ENCODE assay signal across 24 cellular contexts in the genomic region with DNA sequence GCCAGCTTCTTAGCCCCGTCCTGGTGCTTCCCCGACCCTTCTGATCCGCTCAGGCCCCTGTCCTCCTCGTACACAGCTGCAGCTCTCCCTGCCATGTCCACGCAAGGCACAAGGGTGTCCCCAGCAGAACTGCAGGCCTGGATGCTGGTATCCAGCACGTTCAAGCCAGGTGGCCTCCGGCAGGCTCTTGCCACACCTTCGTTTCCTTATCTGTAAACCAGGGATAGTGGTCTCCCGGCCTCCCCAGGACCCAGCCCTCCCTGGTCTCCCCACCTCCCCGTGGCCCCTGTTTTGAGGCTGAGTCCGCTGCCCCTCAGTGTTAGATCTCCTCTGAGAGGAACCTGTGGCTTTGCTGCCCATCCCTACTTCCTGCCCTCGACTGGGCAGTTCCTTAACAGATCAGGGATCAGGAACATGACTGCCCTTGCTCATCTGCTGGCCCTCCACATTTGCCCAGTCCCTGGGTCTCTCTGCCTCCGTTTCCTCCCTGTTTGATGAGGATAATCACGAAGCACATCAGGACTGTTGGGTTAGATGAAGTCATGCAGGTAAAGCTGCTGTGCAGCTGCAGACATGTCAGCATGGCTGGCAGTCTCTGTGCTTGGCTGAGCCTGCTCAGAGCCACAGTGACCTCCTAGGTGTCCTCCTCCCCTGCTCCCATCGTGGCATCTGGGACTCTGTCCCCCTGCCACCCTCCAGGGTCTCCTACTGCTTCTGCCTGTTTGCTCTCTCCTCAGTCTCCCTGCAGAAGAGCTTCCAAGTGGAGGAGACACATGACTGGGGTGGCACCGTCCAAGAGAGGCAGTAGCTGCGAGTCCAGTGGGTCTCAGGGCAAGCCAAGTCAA. TPM values are rescaled to one million over a fixed set of nuclear protein-coding genes. Genes with fewer than 3 reads are reported as not detected.
"Had no signal": no experiment of that assay in that cellular context is flagged by ENCODE, and none has a peak within 500 bp of the region (broad histone marks: within the 10 kb centered on the region; RNA-seq: fewer than 3 reads in every experiment).

No MANE protein-coding gene starts in this region.

- H3K4me1 Mint-ChIP-seq: activated CD4-positive, alpha-beta T cell treated with anti-CD3 and anti-CD28 coated beads for 36 hours; activated naive CD4-positive, alpha-beta T cell treated with anti-CD3 and anti-CD28 coated beads, Interleukin-2, amount 10 ng/mL, durations not matched to agents 7 days and 5 days had no signal

- H3K27me3 ChIP-seq: ascending aorta, brain microvascular endothelial cell, gastrocnemius medialis, hepatocyte, ovary, tibial nerve had no signal

- H3K4me3 ChIP-seq: ascending aorta, gastrocnemius medialis, hepatocyte, ovary, psoas muscle, tibial nerve had no signal

- H3K9me3 ChIP-seq: ascending aorta, gastrocnemius medialis, ovary, psoas muscle, tibial nerve had no signal

- H3K27me3 Mint-ChIP-seq: activated CD4-positive, alpha-beta T cell treated with anti-CD3 and anti-CD28 coated beads for 36 hours; activated naive CD4-positive, alpha-beta T cell treated with anti-CD3 and anti-CD28 coated beads, Interleukin-2, amount 10 ng/mL, durations not matched to agents 7 days and 5 days; activated naive CD8-positive, alpha-beta T cell treated with anti-CD3 and anti-CD28 coated beads, Interleukin-2, amount 10 ng/mL, durations not matched to agents 7 days and 5 days; dendritic cell treated with granulocyte-macrophage colony-stimulating factor and Interleukin-4, amounts not matched to agents 40 ng/mL and 50 ng/mL, for 4 days; T-cell had no signal

- H3K36me3 Mint-ChIP-seq: natural killer cell had no signal

- H3K27ac Mint-ChIP-seq: activated CD4-positive, alpha-beta T cell treated with anti-CD3 and anti-CD28 coated beads for 36 hours; activated naive CD4-positive, alpha-beta T cell treated with anti-CD3 and anti-CD28 coated beads, Interleukin-2, amount 10 ng/mL, durations not matched to agents 7 days and 5 days; activated naive CD8-positive, alpha-beta T cell treated with anti-CD3 and anti-CD28 coated beads, Interleukin-2, amount 10 ng/mL, durations not matched to agents 7 days and 5 days; activated T-helper 1 cell treated with anti-CD3 and anti-CD28 coated beads, Interleukin-12 subunit alpha, Interleukin-12 subunit beta, Interleukin-2, Interleukin-4 antibody, amounts not matched to agents 30 ng/mL and 10 ng/mL and 1 ng/mL, durations not matched to agents 14 hours and 24 hours and 36 hours; dendritic cell treated with granulocyte-macrophage colony-stimulating factor and Interleukin-4, amounts not matched to agents 40 ng/mL and 50 ng/mL, for 4 days had no signal

- DNase-seq: activated CD4-positive, CD25-positive, alpha-beta regulatory T cell; activated gamma-delta T cell; activated naive CD4-positive, alpha-beta T cell treated with anti-CD3 and anti-CD28 coated beads, Interleukin-2, amount 10 ng/mL, durations not matched to agents 7 days and 5 days; activated naive CD8-positive, alpha-beta T cell treated with anti-CD3 and anti-CD28 coated beads, Interleukin-2, amount 10 ng/mL, durations not matched to agents 7 days and 5 days; activated T-cell treated with anti-CD3 and anti-CD28 coated beads, Interleukin-2, amount 50 U/mL, for 1 hour; brain microvascular endothelial cell; central memory CD4-positive, alpha-beta T cell; effector CD4-positive, alpha-beta T cell; gastrocnemius medialis; glutamatergic neuron; natural killer cell; ovary; psoas muscle; stimulated activated naive CD4-positive, alpha-beta T cell treated with Interleukin-2 at 50 U/mL for 16 hours; T-cell had no signal

- H3K4me1 ChIP-seq: ascending aorta, gastrocnemius medialis, psoas muscle, tibial nerve had no signal

- H3K27ac ChIP-seq: ascending aorta, brain microvascular endothelial cell, gastrocnemius medialis, hepatocyte, ovary, psoas muscle, tibial nerve had no signal

- H3K36me3 ChIP-seq: ovary had no signal

- ATAC-seq: gastrocnemius medialis, natural killer cell had no signal

- H3K4me3 Mint-ChIP-seq: activated CD4-positive, alpha-beta T cell treated with anti-CD3 and anti-CD28 coated beads for 36 hours; activated naive CD4-positive, alpha-beta T cell treated with anti-CD3 and anti-CD28 coated beads, Interleukin-2, amount 10 ng/mL, durations not matched to agents 7 days and 5 days; activated naive CD8-positive, alpha-beta T cell treated with anti-CD3 and anti-CD28 coated beads, Interleukin-2, amount 10 ng/mL, durations not matched to agents 7 days and 5 days; activated T-helper 1 cell treated with anti-CD3 and anti-CD28 coated beads, Interleukin-12 subunit alpha, Interleukin-12 subunit beta, Interleukin-2, Interleukin-4 antibody, amounts not matched to agents 30 ng/mL and 10 ng/mL and 1 ng/mL, durations not matched to agents 14 hours and 24 hours and 36 hours; dendritic cell treated with granulocyte-macrophage colony-stimulating factor and Interleukin-4, amounts not matched to agents 40 ng/mL and 50 ng/mL, for 4 days; natural killer cell; T-cell had no signal

RNA-seq across cellular contexts. Expression of gene TMEM271, which starts 44.2 kb away (rescaled TPM):
- total RNA-seq: activated CD4-positive, alpha-beta T cell treated with anti-CD3 and anti-CD28 coated beads for 36 hours; activated naive CD8-positive, alpha-beta T cell treated with anti-CD3 and anti-CD28 coated beads, Interleukin-2, amount 10 ng/mL, durations not matched to agents 7 days and 5 days; activated T-helper 1 cell treated with anti-CD3 and anti-CD28 coated beads, Interleukin-12 subunit alpha, Interleukin-12 subunit beta, Interleukin-2, Interleukin-4 antibody, amounts not matched to agents 30 ng/mL and 10 ng/mL and 1 ng/mL, durations not matched to agents 14 hours and 24 hours and 36 hours; ascending aorta; gastrocnemius medialis; hepatocyte; kidney epithelial cell; natural killer cell; ovary; psoas muscle; SK-MEL-5; T-cell; tibial nerve; ureter had no signal
- polyA plus RNA-seq: hepatocyte, ovary, psoas muscle had no signal
